ENCODE assay signal across 30 cellular contexts in genomic region chr7:45643630-45644029, GRCh38.
DNase-seq lines count a peak whose midpoint lies in the region; ATAC-seq, FAIRE-seq and TF ChIP-seq lines count a peak whose summit lies in the region.
"Had no signal": no experiment of that assay in that cellular context is flagged by ENCODE, and none has a peak within 500 bp of the region (broad histone marks: within the 10 kb centered on the region; RNA-seq: fewer than 3 reads in every experiment).

No MANE protein-coding gene starts in this region.

- no peak for TF ChIP-seq POLR2A in GM12878 (IDR thresholded peaks at IDR 0.05; ENCODE audit: low read depth, low read length)

- FAIRE-seq in GM19239 (lab: Jason Lieb, UNC) (peak; percentile 33), GM12878 (lab: Jason Lieb, UNC) (peak; percentile 18), small intestine (lab: Jason Lieb, UNC) (no peak)
- FAIRE-seq: H54, pancreas had no signal

- in situ Hi-C loops in GM12878 (cut with MboI) = no loop called here

- intact Hi-C loops in GM12878 (cut with micrococcal nuclease; ENCODE audit: unreplicated experiment) = no loop called here
- intact Hi-C loops in lower lobe of right lung (cut with DNase I) = no loop called here

- H3K27me3 ChIP-seq in GM12878 (replicated peaks in 1 of 2; ENCODE audit: control insufficient read depth in 2 of 2, insufficient read depth in 2 of 2, low read length in 1 of 2) (no peaks in the 10 kb centered on the region), lower lobe of right lung (ENCODE audit: low read depth) (no peaks in the 10 kb centered on the region), small intestine (ENCODE audit: control insufficient read depth in 2 of 2, insufficient read depth in 2 of 2, low read length in 2 of 2) (no peaks in the 10 kb centered on the region)
- H3K27me3 ChIP-seq: dorsolateral prefrontal cortex, gastrocnemius medialis, pancreas, right lobe of liver, tibial nerve had no signal

- no peak for TF ChIP-seq EP300 in GM12878 (IDR thresholded peaks at IDR 0.05; ENCODE audit: borderline replicate concordance in 1 of 2, control insufficient read depth in 1 of 2, low read depth in 2 of 2, low read length in 2 of 2)

- CTCF ChIA-PET in GM12878 (lab: Yijun Ruan, JAX) = no interaction called here

- H3K36me3 ChIP-seq in GM12878 (ENCODE audit: control insufficient read depth in 2 of 2, insufficient read depth in 2 of 2, low read length in 1 of 2) (no peaks in the 10 kb centered on the region), lower lobe of right lung (no peaks in the 10 kb centered on the region), small intestine (ENCODE audit: control insufficient read depth in 2 of 2, insufficient read depth in 2 of 2, low read length in 2 of 2) (no peaks in the 10 kb centered on the region)
- H3K36me3 ChIP-seq: gastrocnemius medialis, pancreas, right lobe of liver, tibial nerve had no signal

- 0 out of 2 replicates have a peak overlapping the region, but pooled peaks have one; percentile 7 for H3K27ac ChIP-seq in GM12878 (ENCODE audit: control insufficient read depth, insufficient read depth)
- no peak overlapping the region for H3K27ac ChIP-seq in lower lobe of right lung
- no peak overlapping the region for H3K27ac ChIP-seq in small intestine (ENCODE audit: low read depth in 1 of 2, low read length in 1 of 2)
- H3K27ac ChIP-seq: dorsolateral prefrontal cortex, gastrocnemius medialis, pancreas, right lobe of liver, tibial nerve had no signal

- H3K4me3 ChIP-seq in GM12865 (ENCODE audit: low read depth, low read length) (peak overlapping the region; percentile 25), GM12878 (no peak overlapping the region; the same call in 1 of the 2 replicates), lower lobe of right lung (no peak overlapping the region), small intestine (ENCODE audit: low read depth in 1 of 2, low read length in 2 of 2) (no peak overlapping the region)
- H3K4me3 ChIP-seq: dorsolateral prefrontal cortex, gastrocnemius medialis, pancreas, right lobe of liver, tibial nerve had no signal

- SMC1A ChIA-PET in GM12878 (lab: Charles Lee; ENCODE audit: uncharacterized antibody, unreplicated experiment) = no interaction called here

- BruUV-seq in GM12878 (replicated peaks; lab: Mats Ljungman, UMichigan) = no TSS peak

- TF ChIP-seq RAD21 in GM12878 (IDR thresholded peaks at IDR 0.05; ENCODE audit: insufficient read depth, low read depth, low read length) = no peak

- POLR2A ChIA-PET in GM12878 (lab: Charles Lee) = no interaction called here

- no peaks in the 10 kb centered on the region for H3K79me2 ChIP-seq in GM12878 (ENCODE audit: control insufficient read depth, insufficient read depth, low read length)

- peak overlapping the region; percentile 83 for H2AFZ ChIP-seq in GM12878 (ENCODE audit: control insufficient read depth, low read depth, low read length)

- no peak overlapping the region for H3K9ac ChIP-seq in GM12878 (ENCODE audit: control insufficient read depth, insufficient read depth, low read length)

- H3K9me3 ChIP-seq in GM12878 (replicated peaks; ENCODE audit: control insufficient read depth, insufficient read depth, low read length) = no peaks in the 10 kb centered on the region
- H3K9me3 ChIP-seq in lower lobe of right lung = no peaks in the 10 kb centered on the region
- no peaks in the 10 kb centered on the region for H3K9me3 ChIP-seq in small intestine (ENCODE audit: control insufficient read depth, low read depth)
- H3K9me3 ChIP-seq: gastrocnemius medialis, pancreas, right lobe of liver, tibial nerve had no signal

- 31% methylated on average over 7 of the region's 7 CpGs for WGBS in GM12878 (ENCODE audit: insufficient coverage, insufficient replicate concordance, low lambda C conversion rate, missing lambda C conversion rate)
- WGBS in small intestine, 3 donors = 85 to 88% (median 87%) methylated on average over 7 of the region's 7 CpGs

- ATAC-seq in HG02642 (IDR thresholded peaks at IDR 0.05; ENCODE audit: poor library complexity, unreplicated experiment) (peak; percentile 54), GM12878 (peak; percentile 83), lower lobe of right lung (no peak)
- ATAC-seq: gastrocnemius medialis, natural killer cell, pancreas, right lobe of liver, T-cell had no signal

- TF ChIP-seq CTCF in GM12865 (IDR thresholded peaks at IDR 0.05; ENCODE audit: insufficient read depth, low read depth, low read length, missing control alignments) = no peak
- no peak for TF ChIP-seq CTCF in GM12878 (IDR thresholded peaks at IDR 0.05 in 2 of 3, conservative IDR thresholded peaks at IDR 0.05 in 1 of 3; ENCODE audit: control insufficient read depth in 2 of 3, extremely low read depth in 1 of 3, insufficient read depth in 1 of 3, low read depth in 3 of 3, low read length in 3 of 3)
- TF ChIP-seq CTCF in lower lobe of right lung (IDR thresholded peaks at IDR 0.05) = no peak

- H3K4me2 ChIP-seq in GM12878 (ENCODE audit: control insufficient read depth, insufficient read depth) = peak overlapping the region; percentile 53; the same call in 1 of the 2 replicates

- peak; percentile 45 for DNase-seq in GM12865 (ENCODE audit: low read depth)
- DNase-seq in GM19239 (ENCODE audit: insufficient read length, low spot score) = no peak
- DNase-seq in GM12878 (ENCODE audit: low read depth, low spot score) = peak; percentile 19
- no peak for DNase-seq in lower lobe of right lung
- DNase-seq in NOMO-1 (lab: John Stamatoyannopoulos, UW; ENCODE audit: unreplicated experiment in 2 of 2) = no peak
- no peak for DNase-seq in small intestine
- DNase-seq in GM03348 (ENCODE audit: low spot score) = no peak
- DNase-seq: activated CD4-positive, alpha-beta T cell treated with anti-CD3 and anti-CD28 coated beads, Interleukin-2, amount 10 ng/mL, durations not matched to agents 7 days and 5 days; activated naive CD4-positive, alpha-beta T cell; amygdala; caudate nucleus; CD8-positive, alpha-beta memory T cell; DMS79; dorsolateral prefrontal cortex; erythroblast; gastrocnemius medialis; Kasumi-1; kidney glomerular epithelial cell; mesendoderm; natural killer cell; NCI-H1105; NCI-H2081 treated with DMSO at 0.1 percent for 48 hours; NCI-H510A; stimulated activated naive CD4-positive, alpha-beta T cell; T-cell had no signal

- H4K20me1 ChIP-seq in GM12878 (ENCODE audit: control insufficient read depth, insufficient read depth) = no peaks in the 10 kb centered on the region

- H3K4me1 ChIP-seq in GM12878 (ENCODE audit: control insufficient read depth, insufficient read depth, low read length) = peaks cover 4% of the 10 kb centered on the region
- H3K4me1 ChIP-seq in lower lobe of right lung = peaks cover 7% of the 10 kb centered on the region
- H3K4me1 ChIP-seq in small intestine (ENCODE audit: control insufficient read depth in 2 of 2, insufficient read depth in 1 of 2, low read depth in 1 of 2, low read length in 1 of 2) = no peaks in the 10 kb centered on the region
- H3K4me1 ChIP-seq: right lobe of liver had no signal

- RAD21 ChIA-PET in GM12878 (lab: Charles Lee; ENCODE audit: unreplicated experiment) = no interaction called here

TF ChIP-seq in GM12878, 131 proteins besides CTCF, POLR2A, EP300 and RAD21 (continues in another document):
- TF ChIP-seq, protein P1, sequence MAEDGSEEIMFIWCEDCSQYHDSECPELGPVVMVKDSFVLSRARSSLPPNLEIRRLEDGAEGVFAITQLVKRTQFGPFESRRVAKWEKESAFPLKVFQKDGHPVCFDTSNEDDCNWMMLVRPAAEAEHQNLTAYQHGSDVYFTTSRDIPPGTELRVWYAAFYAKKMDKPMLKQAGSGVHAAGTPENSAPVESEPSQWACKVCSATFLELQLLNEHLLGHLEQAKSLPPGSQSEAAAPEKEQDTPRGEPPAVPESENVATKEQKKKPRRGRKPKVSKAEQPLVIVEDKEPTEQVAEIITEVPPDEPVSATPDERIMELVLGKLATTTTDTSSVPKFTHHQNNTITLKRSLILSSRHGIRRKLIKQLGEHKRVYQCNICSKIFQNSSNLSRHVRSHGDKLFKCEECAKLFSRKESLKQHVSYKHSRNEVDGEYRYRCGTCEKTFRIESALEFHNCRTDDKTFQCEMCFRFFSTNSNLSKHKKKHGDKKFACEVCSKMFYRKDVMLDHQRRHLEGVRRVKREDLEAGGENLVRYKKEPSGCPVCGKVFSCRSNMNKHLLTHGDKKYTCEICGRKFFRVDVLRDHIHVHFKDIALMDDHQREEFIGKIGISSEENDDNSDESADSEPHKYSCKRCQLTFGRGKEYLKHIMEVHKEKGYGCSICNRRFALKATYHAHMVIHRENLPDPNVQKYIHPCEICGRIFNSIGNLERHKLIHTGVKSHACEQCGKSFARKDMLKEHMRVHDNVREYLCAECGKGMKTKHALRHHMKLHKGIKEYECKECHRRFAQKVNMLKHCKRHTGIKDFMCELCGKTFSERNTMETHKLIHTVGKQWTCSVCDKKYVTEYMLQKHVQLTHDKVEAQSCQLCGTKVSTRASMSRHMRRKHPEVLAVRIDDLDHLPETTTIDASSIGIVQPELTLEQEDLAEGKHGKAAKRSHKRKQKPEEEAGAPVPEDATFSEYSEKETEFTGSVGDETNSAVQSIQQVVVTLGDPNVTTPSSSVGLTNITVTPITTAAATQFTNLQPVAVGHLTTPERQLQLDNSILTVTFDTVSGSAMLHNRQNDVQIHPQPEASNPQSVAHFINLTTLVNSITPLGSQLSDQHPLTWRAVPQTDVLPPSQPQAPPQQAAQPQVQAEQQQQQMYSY (CRISPR knock-in tag; IDR thresholded peaks at IDR 0.05) = no peak
- TF ChIP-seq JUNB (IDR thresholded peaks at IDR 0.05) (no peak), IKZF1 (conservative IDR thresholded peaks at IDR 0.05) (0 out of 2 replicates have a peak, but pooled peaks have one; percentile 20), HSF1 (IDR thresholded peaks at IDR 0.05; ENCODE audit: low read depth, low read length) (no peak)

Comparison
In these comparisons a context has a peak if more than half of its experiments do, and no peak if none do; other contexts are left out.
1. DNase-seq: peak in GM12865 (single experiment) and GM12878 (single experiment); none in GM19239 (single experiment), lower lobe of right lung (single experiment), NOMO-1 (0 of 2), small intestine (single experiment) and GM03348 (single experiment).
2. ATAC-seq: peak in HG02642 (single experiment) and GM12878 (single experiment); none in lower lobe of right lung (0 of 2).